Comparison of ENCODE assay signal across 24 cellular contexts in the genomic region with DNA sequence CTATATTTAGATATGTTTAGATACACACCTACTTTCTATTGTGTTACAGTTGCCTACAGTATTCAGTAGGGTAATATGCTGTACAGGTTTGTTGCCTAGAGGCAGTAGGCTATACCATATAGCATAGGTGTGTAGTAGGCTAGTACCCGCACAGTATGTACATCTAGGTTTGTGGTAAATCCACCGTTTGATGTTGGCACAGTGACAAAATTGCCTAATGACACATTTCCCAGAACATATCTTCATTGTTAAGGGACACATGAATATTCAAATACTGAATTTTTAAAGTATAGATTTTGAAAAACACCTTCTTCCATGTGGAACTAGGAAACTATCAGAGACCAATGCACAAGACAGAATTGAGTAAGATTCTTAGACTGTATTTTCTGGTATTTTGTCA.
"Had no signal": no experiment of that assay in that cellular context is flagged by ENCODE, and none has a peak within 500 bp of the region (broad histone marks: within the 10 kb centered on the region; RNA-seq: fewer than 3 reads in every experiment).

No MANE protein-coding gene starts in this region.

- DNase-seq: activated B cell treated with CpG ODN at 0.5 μM for 24 hours; activated CD4-positive, alpha-beta T cell treated with anti-CD3 and anti-CD28 coated beads for 1 hour; activated CD4-positive, alpha-beta T cell treated with anti-CD3 and anti-CD28 coated beads, Interleukin-2, amount 10 ng/mL, durations not matched to agents 24 days and 14 days; activated CD4-positive, alpha-beta T cell treated with anti-CD3 and anti-CD28 coated beads, Interleukin-2, amount 50 U/mL, for 48 hours; activated CD8-positive, alpha-beta memory T cell treated with anti-CD3 and anti-CD28 coated beads, Interleukin-2, amount 10 ng/mL, durations not matched to agents 7 days and 5 days; activated effector memory CD4-positive, alpha-beta T cell treated with anti-CD3 and anti-CD28 coated beads, Interleukin-2, amount 50 U/mL, for 16 hours; activated naive CD4-positive, alpha-beta T cell treated with Interleukin-2 at 50 U/mL for 16 hours; activated naive CD8-positive, alpha-beta T cell treated with anti-CD3 and anti-CD28 coated beads, Interleukin-2, amount 50 U/mL, for 24 hours; activated T-cell treated with anti-CD3 and anti-CD28 coated beads, Interleukin-2, amount 50 U/mL, for 24 hours; amniotic stem cell; Kasumi-1; KBM-7; NCI-H1048; NCI-H146; NCI-H187 treated with DMSO at 0.1 percent for 48 hours; NCI-H2171; NCI-H510A treated with DMSO at 0.1 percent for 48 hours; SHP77 treated with DMSO at 0.1 percent for 48 hours; T-cell; T-helper 2 cell; T1000 had no signal

- H3K4me3 ChIP-seq: ascending aorta had no signal

- H3K36me3 ChIP-seq: ascending aorta had no signal

- H3K27ac ChIP-seq: ascending aorta had no signal

- H3K9me3 ChIP-seq: ascending aorta had no signal

- H3K4me1 ChIP-seq: ascending aorta had no signal

- H3K27me3 ChIP-seq: ascending aorta had no signal

- ATAC-seq: activated CD8-positive, alpha-beta memory T cell treated with anti-CD3 and anti-CD28 coated beads, Interleukin-2, amount 10 ng/mL, durations not matched to agents 7 days and 5 days; activated naive CD4-positive, alpha-beta T cell treated with anti-CD3 and anti-CD28 coated beads, Interleukin-2, amount 50 U/mL, for 72 hours; activated naive CD8-positive, alpha-beta T cell treated with anti-CD3 and anti-CD28 coated beads, Interleukin-2, amount 50 U/mL, for 24 hours; T-cell had no signal

- FAIRE-seq: RCC 7860 had no signal
